1 cellular context compared by ENCODE assay signal in genomic region chr12:105226219-105226618, GRCh38.
TF ChIP-seq lines count a peak whose summit lies in the region.

No MANE protein-coding gene starts in this region.

TF ChIP-seq in SK-N-SH, 30 proteins besides CTCF, POLR2A, EP300 and RAD21 (continued from another document):
- TF ChIP-seq USF1 (IDR thresholded peaks at IDR 0.05; ENCODE audit: borderline replicate concordance, low read depth): peak; percentile 89
- TF ChIP-seq RCOR1 (IDR thresholded peaks at IDR 0.05; ENCODE audit: low read length): peak; percentile 23; the same call in 1 of the 2 replicates
- peak; percentile 96 for TF ChIP-seq MAX (IDR thresholded peaks at IDR 0.05; ENCODE audit: low read depth)
- peak; percentile 66; the same call in 1 of the 2 replicates for TF ChIP-seq USF2 (IDR thresholded peaks at IDR 0.05; ENCODE audit: borderline replicate concordance, low read depth, low read length)
- peak; percentile 66; the same call in 1 of the 2 replicates for TF ChIP-seq RXRA (IDR thresholded peaks at IDR 0.05; ENCODE audit: borderline replicate concordance, low read depth)
- TF ChIP-seq SIN3A (IDR thresholded peaks at IDR 0.05; ENCODE audit: borderline replicate concordance, low read depth, low read length): peak; percentile 90; the same call in 1 of the 2 replicates
- peak; percentile 44 for TF ChIP-seq CHD2 (IDR thresholded peaks at IDR 0.05; ENCODE audit: low read length, partially characterized antibody)
- TF ChIP-seq PBX3 (IDR thresholded peaks at IDR 0.05): peak; percentile 64
- TF ChIP-seq MXI1 (IDR thresholded peaks at IDR 0.05; ENCODE audit: low read depth, low read length): peak; percentile 94
- TF ChIP-seq NFIC (IDR thresholded peaks at IDR 0.05; ENCODE audit: borderline replicate concordance): peak; percentile 84
- peak; percentile 4; the same call in 1 of the 2 replicates for TF ChIP-seq SMC3 (IDR thresholded peaks at IDR 0.05; ENCODE audit: low read depth, low read length)
- TF ChIP-seq TAF1 (IDR thresholded peaks at IDR 0.05; ENCODE audit: borderline replicate concordance, low read depth, low read length): no peak
